In genomic region chr3:100316656-100317069, GRCh38 we compare ENCODE assay signal across 8 cellular contexts. TPM values are rescaled to one million over a fixed set of nuclear protein-coding genes. Genes with fewer than 3 reads are reported as not detected.
DNase-seq lines count a peak whose midpoint lies in the region; ATAC-seq and TF ChIP-seq lines count a peak whose summit lies in the region.

No MANE protein-coding gene starts in this region.

- H3K4me3 ChIP-seq in left ventricle myocardium inferior: no peak overlapping the region

- peaks cover 47% of the 10 kb centered on the region for H3K36me3 ChIP-seq in left ventricle myocardium inferior

- H3K27me3 ChIP-seq in left ventricle myocardium inferior (ENCODE audit: low read depth): no peaks in the 10 kb centered on the region

- CTCF ChIA-PET in activated naive CD4-positive, alpha-beta T cell treated with anti-CD3 and anti-CD28 coated beads for 36 hours (lab: Charles Lee): interaction anchor here (0.6 to 2.5 kb wide), 14 partner anchors 10 to 430 kb away, joined by 3 to 16 read pairs (median 3); no protein-coding TSS in a partner anchor

- H3K27ac ChIP-seq in left ventricle myocardium inferior (replicated peaks): no peak overlapping the region

- no peaks in the 10 kb centered on the region for H3K27me3 Mint-ChIP-seq in CD14-positive monocyte (ENCODE audit: low read depth in 3 of 3)
- no peaks in the 10 kb centered on the region for H3K27me3 Mint-ChIP-seq in activated naive CD4-positive, alpha-beta T cell treated with anti-CD3 and anti-CD28 coated beads for 36 hours (ENCODE audit: low read depth)

- H3K4me1 ChIP-seq in left ventricle myocardium inferior: peaks cover 6% of the 10 kb centered on the region

- peaks cover 0 to 2% (median 0%) of the 10 kb centered on the region in 7 donors for H3K9me3 Mint-ChIP-seq in CD14-positive monocyte
- H3K9me3 Mint-ChIP-seq in activated naive CD4-positive, alpha-beta T cell treated with anti-CD3 and anti-CD28 coated beads for 36 hours: no peaks in the 10 kb centered on the region

- no peak overlapping the region for H3K4me3 Mint-ChIP-seq in CD14-positive monocyte
- H3K4me3 Mint-ChIP-seq in activated naive CD4-positive, alpha-beta T cell treated with anti-CD3 and anti-CD28 coated beads for 36 hours: peak overlapping the region; percentile 18

- TF ChIP-seq CTCF in CD14-positive monocyte (IDR thresholded peaks at IDR 0.05): peak; percentile 69
- TF ChIP-seq CTCF in left ventricle myocardium inferior (IDR thresholded peaks at IDR 0.05; ENCODE audit: borderline replicate concordance): peak; percentile 77

- intact Hi-C loops in CD14-positive monocyte (cut with micrococcal nuclease) (no loop called here), left ventricle myocardium inferior (cut with micrococcal nuclease) (no loop called here)
- intact Hi-C loops in activated naive CD4-positive, alpha-beta T cell treated with anti-CD3 and anti-CD28 coated beads for 36 hours (cut with micrococcal nuclease): loop anchor here (1.0 to 5.0 kb wide), 9 partner anchors 84 to 1066 kb away; no protein-coding TSS in a partner anchor

- DNase-seq in CD14-positive monocyte (ENCODE audit: low spot score) (no peak), NCI-H69 (lab: John Stamatoyannopoulos, UW) (peak; percentile 40), left ventricle myocardium inferior (no peak), retina (peak; percentile 50), NCI-H345 treated with DMSO at 0.1 percent for 48 hours (lab: John Stamatoyannopoulos, UW; ENCODE audit: unreplicated experiment) (no peak)
- peak; percentile 55 for DNase-seq in activated naive CD4-positive, alpha-beta T cell treated with anti-CD3 and anti-CD28 coated beads for 36 hours

- no peaks in the 10 kb centered on the region for H3K9me3 ChIP-seq in left ventricle myocardium inferior (replicated peaks)

- ATAC-seq in GM18517 (IDR thresholded peaks at IDR 0.05; ENCODE audit: unreplicated experiment): peak; percentile 58
- ATAC-seq in HG03108 (IDR thresholded peaks at IDR 0.05; ENCODE audit: unreplicated experiment): peak; percentile 65

- H3K36me3 Mint-ChIP-seq in CD14-positive monocyte: peaks cover 49 to 66% of the 10 kb centered on the region in 2 donors
- H3K36me3 Mint-ChIP-seq in activated naive CD4-positive, alpha-beta T cell treated with anti-CD3 and anti-CD28 coated beads for 36 hours (ENCODE audit: low read depth): peaks cover 5% of the 10 kb centered on the region

- H3K4me1 Mint-ChIP-seq in CD14-positive monocyte: peaks cover 7% of the 10 kb centered on the region
- peaks cover 13% of the 10 kb centered on the region for H3K4me1 Mint-ChIP-seq in activated naive CD4-positive, alpha-beta T cell treated with anti-CD3 and anti-CD28 coated beads for 36 hours (ENCODE audit: low read depth)

- H3K27ac Mint-ChIP-seq in CD14-positive monocyte: peak overlapping the region in 3 of 7 donors; percentile 10 to 57 (median 15)
- no peak overlapping the region for H3K27ac Mint-ChIP-seq in activated naive CD4-positive, alpha-beta T cell treated with anti-CD3 and anti-CD28 coated beads for 36 hours

RNA-seq across cellular contexts. Expression of gene NIT2, which starts 17.9 kb away (rescaled TPM):
- polyA plus RNA-seq in CD14-positive monocyte: 10 to 100 TPM; 24.6 to 30.5 TPM
- 10 to 100 TPM; 69.1 to 76.0 TPM for total RNA-seq in activated naive CD4-positive, alpha-beta T cell treated with anti-CD3 and anti-CD28 coated beads for 36 hours
- total RNA-seq in left ventricle myocardium inferior: 51.5 TPM

RNA-seq across cellular contexts. Expression of gene TBC1D23, which starts 55.9 kb away (rescaled TPM):
- polyA plus RNA-seq in CD14-positive monocyte: 10 to 100 TPM; 12.2 to 22.7 TPM
- 10 to 100 TPM; 14.1 to 15.8 TPM for total RNA-seq in activated naive CD4-positive, alpha-beta T cell treated with anti-CD3 and anti-CD28 coated beads for 36 hours
- 35.9 TPM for total RNA-seq in left ventricle myocardium inferior

Comparison
In these comparisons a context has a peak if more than half of its experiments do, and no peak if none do; other contexts are left out.
1. DNase-seq: peak in NCI-H69 (single experiment), activated naive CD4-positive, alpha-beta T cell treated with anti-CD3 and anti-CD28 coated beads for 36 hours (single experiment) and retina (single experiment); none in CD14-positive monocyte (single experiment), left ventricle myocardium inferior (single experiment) and NCI-H345 treated with DMSO at 0.1 percent for 48 hours (single experiment).